Comparison of ENCODE assay signal across 13 cellular contexts in the genomic region with DNA sequence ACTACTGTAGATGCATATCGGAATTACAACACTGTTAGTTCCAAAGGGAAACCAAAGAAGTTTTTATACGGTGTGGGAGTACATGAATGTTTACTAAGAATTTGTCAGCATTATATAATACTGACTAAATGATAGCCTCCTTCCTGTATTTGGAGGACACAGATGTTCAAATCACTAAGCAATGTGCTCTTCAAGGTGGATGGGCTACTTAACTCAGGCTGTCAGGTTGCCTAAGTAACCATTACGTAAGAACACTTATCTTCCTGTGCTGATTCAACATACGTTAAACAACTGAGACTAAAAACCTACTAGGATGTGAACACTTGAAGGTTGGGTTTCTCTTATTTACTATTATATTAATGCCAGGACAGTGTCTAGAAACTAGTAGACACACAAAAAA.
DNase-seq lines count a peak whose midpoint lies in the region; ATAC-seq and TF ChIP-seq lines count a peak whose summit lies in the region.
"Had no signal": no experiment of that assay in that cellular context is flagged by ENCODE, and none has a peak within 500 bp of the region (broad histone marks: within the 10 kb centered on the region; RNA-seq: fewer than 3 reads in every experiment).

No MANE protein-coding gene starts in this region.

- H2AFZ ChIP-seq in GM23248 (no peak overlapping the region), mammary epithelial cell (ENCODE audit: low read depth, low read length) (no peak overlapping the region)

- ATAC-seq in GM19035 (IDR thresholded peaks at IDR 0.05; ENCODE audit: unreplicated experiment) (no peak), HG02623 (IDR thresholded peaks at IDR 0.05; ENCODE audit: unreplicated experiment) (no peak), GM21825 (IDR thresholded peaks at IDR 0.05; ENCODE audit: unreplicated experiment) (no peak)

- H3K27ac Mint-ChIP-seq in activated CD4-positive, alpha-beta T cell treated with anti-CD3 and anti-CD28 coated beads, Interleukin-2, amount 10 ng/mL, durations not matched to agents 24 days and 14 days: no peak overlapping the region
- H3K27ac Mint-ChIP-seq: endodermal cell had no signal

- no peaks in the 10 kb centered on the region for H3K9me3 ChIP-seq in GM23248 (ENCODE audit: low read depth)
- no peaks in the 10 kb centered on the region for H3K9me3 ChIP-seq in mammary epithelial cell (replicated peaks; ENCODE audit: insufficient read depth, low read length)
- H3K9me3 ChIP-seq in neutrophil: no peaks in the 10 kb centered on the region

- no peaks in the 10 kb centered on the region for H3K27me3 ChIP-seq in GM23248 (replicated peaks; ENCODE audit: insufficient read depth)
- H3K27me3 ChIP-seq in mammary epithelial cell (ENCODE audit: insufficient read depth, low read length): no peaks in the 10 kb centered on the region
- no peaks in the 10 kb centered on the region for H3K27me3 ChIP-seq in neutrophil

- H3K4me1 ChIP-seq in GM23248 (ENCODE audit: insufficient read depth) (peaks cover 19% of the 10 kb centered on the region), mammary epithelial cell (ENCODE audit: insufficient read depth, low read length) (no peaks in the 10 kb centered on the region), neutrophil (ENCODE audit: control insufficient read depth in 1 of 2, insufficient read depth in 1 of 2, low read depth in 1 of 2, low read length in 1 of 2) (peaks cover 23 to 25% of the 10 kb centered on the region in 2 experiments)

- H3K79me2 ChIP-seq in GM23248 (ENCODE audit: insufficient read depth) (no peaks in the 10 kb centered on the region), mammary epithelial cell (ENCODE audit: insufficient read depth, low read length) (no peaks in the 10 kb centered on the region)

- DNase-seq in GM23248: peak; percentile 55
- peak; percentile 10 for DNase-seq in NCI-H2227 (lab: John Stamatoyannopoulos, UW; ENCODE audit: unreplicated experiment)
- DNase-seq in mammary epithelial cell: peak; percentile 50
- DNase-seq in activated CD4-positive, alpha-beta T cell treated with anti-CD3 and anti-CD28 coated beads, Interleukin-2, amount 10 ng/mL, durations not matched to agents 24 days and 14 days: no peak
- DNase-seq: activated naive CD4-positive, alpha-beta T cell; endodermal cell; left cardiac atrium; stimulated activated CD8-positive, alpha-beta memory T cell treated with anti-CD3 and anti-CD28 coated beads, Interleukin-4, amount 100 ng/mL, for 48 hours; WERI-Rb-1 had no signal

- H3K9me2 ChIP-seq in GM23248 (ENCODE audit: insufficient read depth): no peaks in the 10 kb centered on the region

- H3K9ac ChIP-seq in GM23248 (no peak overlapping the region), mammary epithelial cell (ENCODE audit: insufficient read depth, low read length) (no peak overlapping the region)

- H3K4me3 Mint-ChIP-seq in activated CD4-positive, alpha-beta T cell treated with anti-CD3 and anti-CD28 coated beads, Interleukin-2, amount 10 ng/mL, durations not matched to agents 24 days and 14 days: no peak overlapping the region
- H3K4me3 Mint-ChIP-seq: endodermal cell had no signal

- H3K36me3 ChIP-seq in GM23248 (ENCODE audit: low read depth): no peaks in the 10 kb centered on the region
- H3K36me3 ChIP-seq in mammary epithelial cell (ENCODE audit: insufficient read depth, low read length): no peaks in the 10 kb centered on the region
- no peaks in the 10 kb centered on the region for H3K36me3 ChIP-seq in neutrophil
- H3K36me3 ChIP-seq: WERI-Rb-1 had no signal

- intact Hi-C loops in mammary epithelial cell (cut with micrococcal nuclease): no loop called here
- intact Hi-C loops in activated CD4-positive, alpha-beta T cell treated with anti-CD3 and anti-CD28 coated beads, Interleukin-2, amount 10 ng/mL, durations not matched to agents 24 days and 14 days (cut with micrococcal nuclease): no loop called here

- H3K9me3 Mint-ChIP-seq in activated CD4-positive, alpha-beta T cell treated with anti-CD3 and anti-CD28 coated beads, Interleukin-2, amount 10 ng/mL, durations not matched to agents 24 days and 14 days: no peaks in the 10 kb centered on the region
- H3K9me3 Mint-ChIP-seq: endodermal cell had no signal

- in situ Hi-C loops in GM23248 (cut with MboI): no loop called here
- in situ Hi-C loops in mammary epithelial cell (cut with MboI; ENCODE audit: low sequenced_read_pairs in 2 of 2): no loop called here

- H3K27ac ChIP-seq in GM23248 (no peak overlapping the region), mammary epithelial cell (ENCODE audit: insufficient read depth, low read depth, low read length) (no peak overlapping the region), neutrophil (peak overlapping the region; percentile 60)
- H3K27ac ChIP-seq: WERI-Rb-1 had no signal

- H3K27me3 Mint-ChIP-seq in activated CD4-positive, alpha-beta T cell treated with anti-CD3 and anti-CD28 coated beads, Interleukin-2, amount 10 ng/mL, durations not matched to agents 24 days and 14 days: peaks cover 3% of the 10 kb centered on the region

- H3K4me1 Mint-ChIP-seq in activated CD4-positive, alpha-beta T cell treated with anti-CD3 and anti-CD28 coated beads, Interleukin-2, amount 10 ng/mL, durations not matched to agents 24 days and 14 days: no peaks in the 10 kb centered on the region

- CTCF ChIA-PET in mammary epithelial cell (lab: Charles Lee; ENCODE audit: low non-redundant PET): no interaction called here

- H3K4me2 ChIP-seq in GM23248 (ENCODE audit: unreplicated experiment) (peak overlapping the region; percentile 39), mammary epithelial cell (ENCODE audit: insufficient read depth, low read depth, low read length) (no peak overlapping the region)

- H3F3A ChIP-seq in GM23248 (ENCODE audit: insufficient read depth): peaks cover 11% of the 10 kb centered on the region

- TF ChIP-seq CTCF in mammary epithelial cell (conservative IDR thresholded peaks at IDR 0.05 in 1 of 2, IDR thresholded peaks at IDR 0.05 in 1 of 2; ENCODE audit: extremely low read depth in 1 of 2, insufficient read depth in 1 of 2, low read depth in 1 of 2, low read length in 2 of 2): no peak
- TF ChIP-seq CTCF in neutrophil (IDR thresholded peaks at IDR 0.05): no peak

- H3K4me3 ChIP-seq in GM23248 (no peak overlapping the region), mammary epithelial cell (replicated peaks in 1 of 3; ENCODE audit: insufficient read depth in 1 of 3, low read depth in 2 of 3, low read length in 3 of 3) (no peak overlapping the region), neutrophil (ENCODE audit: low read depth in 1 of 2, low read length in 1 of 2) (peak overlapping the region; percentile 22 to 27)

- WGBS in GM23248 (ENCODE audit: low coverage in 1 of 2, low lambda C conversion rate in 2 of 2, missing lambda C conversion rate in 2 of 2), 2 experiments: 26% methylated on average over 4 of the region's 4 CpGs
- 70% methylated on average over 4 of the region's 4 CpGs for WGBS in mammary epithelial cell (ENCODE audit: low coverage, missing lambda C conversion rate)

- no peaks in the 10 kb centered on the region for H3K36me3 Mint-ChIP-seq in activated CD4-positive, alpha-beta T cell treated with anti-CD3 and anti-CD28 coated beads, Interleukin-2, amount 10 ng/mL, durations not matched to agents 24 days and 14 days (ENCODE audit: low read depth)

- H4K20me1 ChIP-seq in GM23248 (ENCODE audit: insufficient read depth) (no peaks in the 10 kb centered on the region), mammary epithelial cell (ENCODE audit: insufficient read depth, low read length) (no peaks in the 10 kb centered on the region)

- BruUV-seq in mammary epithelial cell (replicated peaks; lab: Mats Ljungman, UMichigan): no TSS peak

- dilution Hi-C loops in mammary epithelial cell (cut with HindIII; ENCODE audit: low sequenced_read_pairs): no loop called here

Comparison
In these comparisons a context has a peak if more than half of its experiments do, and no peak if none do; other contexts are left out.
1. H3K4me3 ChIP-seq: peak in neutrophil (2 of 2); none in GM23248 (single experiment) and mammary epithelial cell (0 of 3).